ENCODE assay signal across 8 cellular contexts in genomic region chr19:58001895-58002369, GRCh38. TPM values are rescaled to one million over a fixed set of nuclear protein-coding genes. Genes with fewer than 3 reads are reported as not detected.
A peak's percentile ranks its signal among the peaks of the same experiment; 100 is the strongest.
DNase-seq lines count a peak whose midpoint lies in the region; ATAC-seq and TF ChIP-seq lines count a peak whose summit lies in the region.

No MANE protein-coding gene starts in this region.

- no peaks in the 10 kb centered on the region for H3K4me1 ChIP-seq in SJCRH30

- peak overlapping the region; percentile 92 for H3K4me3 ChIP-seq in AG04449 (ENCODE audit: low read depth, low read length)
- H3K4me3 ChIP-seq in SJCRH30: peak overlapping the region; percentile 85

- no peak for TF ChIP-seq CTCF in AG04449 (IDR thresholded peaks at IDR 0.05; ENCODE audit: insufficient read depth, low read length, missing control alignments)
- no peak for TF ChIP-seq CTCF in endothelial cell (IDR thresholded peaks at IDR 0.05; ENCODE audit: unreplicated experiment)

- H3K27me3 ChIP-seq in SJCRH30: no peaks in the 10 kb centered on the region

- peaks cover 51% of the 10 kb centered on the region for H3K9me3 Mint-ChIP-seq in endothelial cell (ENCODE audit: unreplicated experiment)
- peaks cover 20% of the 10 kb centered on the region for H3K9me3 Mint-ChIP-seq in natural killer cell treated with Interleukin-12 subunit alpha and Interleukin-12 subunit beta and Interleukin-15 and Interleukin-18, amount 100 ng/mL, for 72 hours

- H3K4me1 Mint-ChIP-seq in endothelial cell (ENCODE audit: unreplicated experiment): peaks cover 15% of the 10 kb centered on the region
- H3K4me1 Mint-ChIP-seq in natural killer cell treated with Interleukin-12 subunit alpha and Interleukin-12 subunit beta and Interleukin-15 and Interleukin-18, amount 100 ng/mL, for 72 hours (ENCODE audit: low read depth in 2 of 2): peaks cover 27% of the 10 kb centered on the region in 2 donors

- POLR2A ChIA-PET in AG04449 (lab: Yijun Ruan, JAX): no interaction called here

- CTCF ChIA-PET in AG04449 (lab: Yijun Ruan, JAX): interaction anchor here (2.0 to 2.1 kb wide), 2 partner anchors 8 to 15 kb away, joined by 5 to 9 read pairs; no protein-coding TSS in a partner anchor

- ATAC-seq in GM19395 (IDR thresholded peaks at IDR 0.05; ENCODE audit: unreplicated experiment) (peak; percentile 18), HG03025 (IDR thresholded peaks at IDR 0.05; ENCODE audit: low FRiP score, unreplicated experiment) (no peak), sciatic nerve (no peak)
- ATAC-seq in natural killer cell treated with Interleukin-12 subunit alpha and Interleukin-12 subunit beta and Interleukin-15 and Interleukin-18, amount 100 ng/mL, for 72 hours: peak; percentile 7

- peak overlapping the region; percentile 93 for H3K4me3 Mint-ChIP-seq in endothelial cell (ENCODE audit: unreplicated experiment)
- H3K4me3 Mint-ChIP-seq in natural killer cell treated with Interleukin-12 subunit alpha and Interleukin-12 subunit beta and Interleukin-15 and Interleukin-18, amount 100 ng/mL, for 72 hours: peak overlapping the region; percentile 84

- peaks cover 49% of the 10 kb centered on the region for H3K36me3 ChIP-seq in SJCRH30

- no peak for DNase-seq in AG04449 (ENCODE audit: low read depth, low spot score)
- DNase-seq in SJCRH30: peak in 1 of 2 experiments; percentile 8
- no peak for DNase-seq in endothelial cell (ENCODE audit: low spot score)
- no peak for DNase-seq in natural killer cell treated with Interleukin-12 subunit alpha and Interleukin-12 subunit beta and Interleukin-15 and Interleukin-18, amount 100 ng/mL, for 72 hours (ENCODE audit: low spot score)
- no peak for DNase-seq in SIG-M5 treated with dmso at 0.1 percent for 504 hours (lab: John Stamatoyannopoulos, UW; ENCODE audit: unreplicated experiment)
- no peak for DNase-seq in sciatic nerve (ENCODE audit: low spot score)

- H3K27me3 Mint-ChIP-seq in endothelial cell (ENCODE audit: unreplicated experiment): peaks cover 16% of the 10 kb centered on the region
- no peaks in the 10 kb centered on the region for H3K27me3 Mint-ChIP-seq in natural killer cell treated with Interleukin-12 subunit alpha and Interleukin-12 subunit beta and Interleukin-15 and Interleukin-18, amount 100 ng/mL, for 72 hours

- peaks cover 5% of the 10 kb centered on the region; the same call in 1 of the 2 replicates for H3K9me3 ChIP-seq in SJCRH30 (replicated peaks)

- peaks cover 89% of the 10 kb centered on the region for H3K36me3 Mint-ChIP-seq in endothelial cell (ENCODE audit: low read depth, unreplicated experiment)
- H3K36me3 Mint-ChIP-seq in natural killer cell treated with Interleukin-12 subunit alpha and Interleukin-12 subunit beta and Interleukin-15 and Interleukin-18, amount 100 ng/mL, for 72 hours: peaks cover 56% of the 10 kb centered on the region

- H3K27ac Mint-ChIP-seq in endothelial cell (ENCODE audit: unreplicated experiment): peak overlapping the region; percentile 61
- H3K27ac Mint-ChIP-seq in natural killer cell treated with Interleukin-12 subunit alpha and Interleukin-12 subunit beta and Interleukin-15 and Interleukin-18, amount 100 ng/mL, for 72 hours: peak overlapping the region; percentile 79

- intact Hi-C loops in sciatic nerve (cut with DNase I): no loop called here

- H3K27ac ChIP-seq in SJCRH30: peak overlapping the region; percentile 87

RNA-seq across cellular contexts. Expression of gene ZNF606, which starts 0.7 kb away (rescaled TPM):
- 10.3 and 12.6 TPM in 2 replicates for total RNA-seq in SJCRH30 (2014; rRNA removed; shearing (Covaris generic))
- total RNA-seq in endothelial cell (ENCODE audit: unreplicated experiment) (22.3 TPM), sciatic nerve (20.3 TPM)
- total RNA-seq in natural killer cell treated with Interleukin-12 subunit alpha and Interleukin-12 subunit beta and Interleukin-15 and Interleukin-18, amount 100 ng/mL, for 72 hours: 1 to 10 TPM; 8.8 to 8.9 TPM

RNA-seq across cellular contexts. Expression of gene C19orf18, which starts 27.6 kb away (rescaled TPM):
- 0.16 and 0.18 TPM in 2 replicates for total RNA-seq in SJCRH30 (2014; rRNA removed; shearing (Covaris generic))
- total RNA-seq in endothelial cell (ENCODE audit: unreplicated experiment): 1.8 TPM
- under 1 TPM in 1 of 2 donors, not detected in 1; 0.74 TPM for total RNA-seq in natural killer cell treated with Interleukin-12 subunit alpha and Interleukin-12 subunit beta and Interleukin-15 and Interleukin-18, amount 100 ng/mL, for 72 hours
- total RNA-seq in sciatic nerve: 0.94 TPM

RNA-seq across cellular contexts. Expression of gene ZSCAN1, which starts 31.9 kb away (rescaled TPM):
- not detected in 2 replicates for total RNA-seq in SJCRH30 (2014; rRNA removed; shearing (Covaris generic))
- total RNA-seq in endothelial cell (ENCODE audit: unreplicated experiment) (not detected), sciatic nerve (0.40 TPM)
- total RNA-seq in natural killer cell treated with Interleukin-12 subunit alpha and Interleukin-12 subunit beta and Interleukin-15 and Interleukin-18, amount 100 ng/mL, for 72 hours: not detected

RNA-seq across cellular contexts. Expression of gene ZNF256, which starts 54.4 kb away (rescaled TPM):
- 11.5 and 11.6 TPM in 2 replicates for total RNA-seq in SJCRH30 (2014; rRNA removed; shearing (Covaris generic))
- total RNA-seq in endothelial cell (ENCODE audit: unreplicated experiment): 10.4 TPM
- total RNA-seq in natural killer cell treated with Interleukin-12 subunit alpha and Interleukin-12 subunit beta and Interleukin-15 and Interleukin-18, amount 100 ng/mL, for 72 hours: 1 to 10 TPM; 2.7 to 6.9 TPM
- total RNA-seq in sciatic nerve: 6.5 TPM

RNA-seq across cellular contexts. Expression of gene ZNF135, which starts 57.1 kb away (rescaled TPM):
- total RNA-seq in SJCRH30 (2014; rRNA removed; shearing (Covaris generic)): 0.43 and 0.45 TPM in 2 replicates
- total RNA-seq in endothelial cell (ENCODE audit: unreplicated experiment) (1.1 TPM), sciatic nerve (11.0 TPM)
- total RNA-seq in natural killer cell treated with Interleukin-12 subunit alpha and Interleukin-12 subunit beta and Interleukin-15 and Interleukin-18, amount 100 ng/mL, for 72 hours: 1 to 10 TPM in 1 of 2 donors, under 1 TPM in 1; 0.20 to 1.4 TPM

Comparison
In these comparisons a context has a peak if more than half of its experiments do, and no peak if none do; other contexts are left out.
1. ATAC-seq: peak in GM19395 (single experiment) and natural killer cell treated with Interleukin-12 subunit alpha and Interleukin-12 subunit beta and Interleukin-15 and Interleukin-18, amount 100 ng/mL, for 72 hours (2 of 2); none in HG03025 (single experiment) and sciatic nerve (single experiment).